In genomic region chr4:175641053-175641452, GRCh38 we compare ENCODE assay signal across 28 cellular contexts.
"Had no signal": no experiment of that assay in that cellular context is flagged by ENCODE, and none has a peak within 500 bp of the region (broad histone marks: within the 10 kb centered on the region; RNA-seq: fewer than 3 reads in every experiment).

No MANE protein-coding gene starts in this region.

- H3K9me3 ChIP-seq: gastrocnemius medialis, neutrophil, right atrium auricular region, sigmoid colon, thoracic aorta, tibial nerve, upper lobe of right lung, uterus had no signal

- H3K79me2 ChIP-seq: parathyroid adenoma had no signal

- H3K4me3 ChIP-seq: gastrocnemius medialis, lung, right atrium auricular region, sigmoid colon, thoracic aorta, tibial nerve, upper lobe of right lung, uterus had no signal

- H3K27me3 Mint-ChIP-seq: memory B cell; naive B cell; natural killer cell treated with Interleukin-12 subunit alpha and Interleukin-12 subunit beta and Interleukin-15 and Interleukin-18, amount 100 ng/mL, for 72 hours; progenitor cell of endocrine pancreas; stimulated activated memory B cell treated with anti-CD40 and anti-IgM and Interleukin-4, amounts not matched to agents 10 μg/mL and 1 μg/mL and 100 μg/mL, for 72 hours had no signal

- DNase-seq: effector CD8-positive, alpha-beta T cell; endodermal cell; foreskin fibroblast; gastrocnemius medialis; head of caudate nucleus; kidney; naive B cell; sigmoid colon; stimulated activated CD4-positive, alpha-beta T cell treated with anti-CD3 and anti-CD28 coated beads, Interleukin-4, amount 100 ng/mL, for 4 hours; stimulated activated naive CD8-positive, alpha-beta T cell treated with anti-CD3 and anti-CD28 coated beads, Interleukin-15, Interleukin-2, amounts not matched to agents 100 U/mL and 50 U/mL, for 24 hours; substantia nigra; upper lobe of right lung; uterus had no signal

- H3K4me1 Mint-ChIP-seq: endodermal cell; memory B cell; naive B cell; stimulated activated memory B cell treated with anti-CD40 and anti-IgM and Interleukin-4, amounts not matched to agents 10 μg/mL and 1 μg/mL and 100 μg/mL, for 72 hours had no signal

- H3K27ac Mint-ChIP-seq: endodermal cell; memory B cell; naive B cell; natural killer cell treated with Interleukin-12 subunit alpha and Interleukin-12 subunit beta and Interleukin-15 and Interleukin-18, amount 100 ng/mL, for 72 hours; progenitor cell of endocrine pancreas; stimulated activated memory B cell treated with anti-CD40 and anti-IgM and Interleukin-4, amounts not matched to agents 10 μg/mL and 1 μg/mL and 100 μg/mL, for 72 hours had no signal

- H3K4me3 Mint-ChIP-seq: endodermal cell; memory B cell; naive B cell; natural killer cell treated with Interleukin-12 subunit alpha and Interleukin-12 subunit beta and Interleukin-15 and Interleukin-18, amount 100 ng/mL, for 72 hours; neural crest cell; stimulated activated memory B cell treated with anti-CD40 and anti-IgM and Interleukin-4, amounts not matched to agents 10 μg/mL and 1 μg/mL and 100 μg/mL, for 72 hours had no signal

- H3K36me3 ChIP-seq: gastrocnemius medialis, neutrophil, right atrium auricular region, sigmoid colon, thoracic aorta, tibial nerve, upper lobe of right lung, uterus had no signal

- H3K9me3 Mint-ChIP-seq: endodermal cell; memory B cell; neural crest cell; stimulated activated memory B cell treated with anti-CD40 and anti-IgM and Interleukin-4, amounts not matched to agents 10 μg/mL and 1 μg/mL and 100 μg/mL, for 72 hours had no signal

- H3K27me3 ChIP-seq: gastrocnemius medialis, neutrophil, right atrium auricular region, sigmoid colon, tibial nerve, upper lobe of right lung, uterus had no signal

- H3K36me3 Mint-ChIP-seq: naive B cell had no signal

- H3K4me1 ChIP-seq: gastrocnemius medialis, parathyroid adenoma, right atrium auricular region, tibial nerve, upper lobe of right lung, uterus had no signal

- FAIRE-seq: colon, kidney had no signal

- H2AFZ ChIP-seq: parathyroid adenoma had no signal

- H3K9ac ChIP-seq: parathyroid adenoma had no signal

- ATAC-seq: esophagus mucosa; gastrocnemius medialis; left lobe of liver; natural killer cell treated with Interleukin-12 subunit alpha and Interleukin-12 subunit beta and Interleukin-15 and Interleukin-18, amount 100 ng/mL, for 72 hours; stimulated activated memory B cell treated with anti-CD40 and anti-IgM and Interleukin-4, amounts not matched to agents 10 μg/mL and 1 μg/mL and 100 μg/mL, for 72 hours; stimulated activated naive CD8-positive, alpha-beta T cell treated with anti-CD3 and anti-CD28 coated beads, Interleukin-15, Interleukin-2, amounts not matched to agents 100 U/mL and 50 U/mL, for 24 hours; upper lobe of right lung had no signal

- H3K27ac ChIP-seq: epithelial cell of prostate, gastrocnemius medialis, neutrophil, parathyroid adenoma, right atrium auricular region, sigmoid colon, thoracic aorta, tibial nerve, upper lobe of right lung, uterus had no signal
